In the genomic region with DNA sequence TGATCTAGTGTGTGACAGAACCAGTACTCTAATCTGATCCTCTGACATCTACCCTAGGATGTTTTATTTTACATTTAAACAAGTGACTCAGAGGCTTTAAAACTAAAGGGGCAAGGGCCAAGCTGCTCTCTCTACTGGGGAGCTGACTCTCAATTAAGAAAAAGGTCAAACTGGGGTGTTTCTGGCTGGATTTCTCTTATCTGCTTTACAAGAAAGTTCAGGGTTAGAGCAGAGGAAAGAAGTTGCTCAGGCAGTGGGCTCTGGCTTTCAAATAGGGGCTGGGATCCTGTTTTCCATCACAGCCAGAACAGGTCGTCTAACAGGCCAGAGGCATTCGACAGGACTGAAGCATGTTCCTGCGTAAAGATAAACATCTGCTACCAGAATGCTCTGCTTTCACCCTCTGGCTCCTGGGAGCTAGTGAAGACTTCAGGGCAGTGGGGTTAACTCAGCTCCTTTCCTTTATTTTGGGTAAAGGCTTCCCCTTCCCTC, we compare ENCODE assay signal across 15 cellular contexts. TPM values are rescaled to one million over a fixed set of nuclear protein-coding genes. Genes with fewer than 3 reads are reported as not detected.
DNase-seq lines count a peak whose midpoint lies in the region; ATAC-seq and TF ChIP-seq lines count a peak whose summit lies in the region.
"Had no signal": no experiment of that assay in that cellular context is flagged by ENCODE, and none has a peak within 500 bp of the region (broad histone marks: within the 10 kb centered on the region; RNA-seq: fewer than 3 reads in every experiment).

No MANE protein-coding gene starts in this region.

- peak overlapping the region; percentile 32; the same call in 1 of the 2 replicates for H3K23ac ChIP-seq in IMR-90 (ENCODE audit: low read depth, low read length)

- dilution Hi-C loops in IMR-90 (cut with HindIII; ENCODE audit: low sequenced_read_pairs, unreplicated experiment), result no loop called here

- H4K5ac ChIP-seq in IMR-90 (ENCODE audit: low read depth, low read length), result no peak overlapping the region

- peak overlapping the region; percentile 7 to 11; a peak in 2 of 4 replicates for H4K8ac ChIP-seq in IMR-90 (ENCODE audit: low read depth in 2 of 2, low read length in 2 of 2)

- peak overlapping the region; percentile 63; the same call in 1 of the 2 replicates for H2BK120ac ChIP-seq in IMR-90 (ENCODE audit: low read depth, low read length)

- in situ Hi-C loops in IMR-90 (cut with MboI; ENCODE audit: low sequenced_read_pairs) (no loop called here), T47D (cut with HindIII; ENCODE audit: low pct_unique_long_range_greater_than_20kb, low sequenced_read_pairs) (no loop called here), KBM-7 (cut with MboI; ENCODE audit: low pct_unique_long_range_greater_than_20kb, low sequenced_read_pairs) (no loop called here)

- 0 out of 2 replicates have a peak overlapping the region, but pooled peaks have one; percentile 21 for H3K18ac ChIP-seq in IMR-90 (ENCODE audit: low read depth, low read length)

- H3K4me3 Mint-ChIP-seq in mesothelial cell of epicardium, result no peak overlapping the region
- no peak overlapping the region for H3K4me3 Mint-ChIP-seq in activated CD4-positive, alpha-beta T cell treated with anti-CD3 and anti-CD28 coated beads, Interleukin-2, amount 10 ng/mL, durations not matched to agents 24 days and 14 days
- H3K4me3 Mint-ChIP-seq: activated CD8-positive, alpha-beta T cell treated with anti-CD3 and anti-CD28 coated beads, Interleukin-2, amount 10 ng/mL, durations not matched to agents 7 days and 5 days; activated naive CD4-positive, alpha-beta T cell treated with anti-CD3 and anti-CD28 coated beads, Interleukin-2, amount 50 U/mL, for 24 hours; T-cell had no signal

- intact Hi-C loops in IMR-90 (cut with micrococcal nuclease), result no loop called here
- intact Hi-C loops in activated CD4-positive, alpha-beta T cell treated with anti-CD3 and anti-CD28 coated beads, Interleukin-2, amount 10 ng/mL, durations not matched to agents 24 days and 14 days (cut with micrococcal nuclease), result no loop called here

- H2AK5ac ChIP-seq in IMR-90 (ENCODE audit: low read depth, low read length), result peak overlapping the region; percentile 43

- peak overlapping the region; percentile 75 for H2BK20ac ChIP-seq in IMR-90 (ENCODE audit: low read depth, low read length)

- H3K9ac ChIP-seq in IMR-90 (ENCODE audit: low read depth, low read length), result no peak overlapping the region

- TF ChIP-seq CTCF in IMR-90 (conservative IDR thresholded peaks at IDR 0.05; ENCODE audit: low read depth, low read length) (no peak), mesothelial cell of epicardium (IDR thresholded peaks at IDR 0.05; ENCODE audit: unreplicated experiment) (no peak), tibial nerve (IDR thresholded peaks at IDR 0.05) (no peak)

- BruUV-seq in IMR-90 (replicated peaks; lab: Mats Ljungman, UMichigan), result no TSS peak

- H3K14ac ChIP-seq in IMR-90 (replicated peaks; ENCODE audit: low read depth, low read length), result peak overlapping the region; percentile 49; the same call in 1 of the 2 replicates

- H2BK5ac ChIP-seq in IMR-90 (ENCODE audit: low read depth, low read length, poor library complexity, severe bottlenecking), result peak overlapping the region; percentile 25

- peaks cover 15% of the 10 kb centered on the region for H3K4me1 Mint-ChIP-seq in mesothelial cell of epicardium
- H3K4me1 Mint-ChIP-seq in activated CD4-positive, alpha-beta T cell treated with anti-CD3 and anti-CD28 coated beads, Interleukin-2, amount 10 ng/mL, durations not matched to agents 24 days and 14 days, result peaks cover 3% of the 10 kb centered on the region

- no peak overlapping the region for H3K4me3 ChIP-seq in IMR-90 (ENCODE audit: insufficient read depth, low read depth, low read length)
- H3K4me3 ChIP-seq in tibial nerve, result no peak overlapping the region
- H3K4me3 ChIP-seq: heart right ventricle had no signal

- CTCF ChIA-PET in IMR-90 (lab: Yijun Ruan, JAX), result interaction anchor here (0.9 to 3.1 kb wide), 3 partner anchors 18 to 23 kb away, joined by 3 to 17 read pairs (median 5); a partner anchor contains a TSS

- H3K79me1 ChIP-seq in IMR-90 (ENCODE audit: low read depth in 1 of 2, low read length in 2 of 2), result no peaks in the 10 kb centered on the region

- peak overlapping the region; percentile 28; the same call in 1 of the 2 replicates for H4K91ac ChIP-seq in IMR-90 (ENCODE audit: insufficient read depth, low read depth, low read length)

- 0% methylated on average over 2 of the region's 3 CpGs; no CpG with 5 or more reads in 1 of the 2 experiments for WGBS in IMR-90 (ENCODE audit: extremely low coverage in 2 of 2, insufficient read length in 1 of 2), 2 experiments
- WGBS in tibial nerve, 2 donors, result 27 to 47% methylated on average over 3 of the region's 3 CpGs

- H3K4ac ChIP-seq in IMR-90 (ENCODE audit: low read depth, low read length), result peak overlapping the region; percentile 64

- POLR2A ChIA-PET in IMR-90 (lab: Charles Lee; ENCODE audit: unreplicated experiment), result no interaction called here

- H3K27ac Mint-ChIP-seq in mesothelial cell of epicardium, result peak overlapping the region; percentile 75
- no peak overlapping the region for H3K27ac Mint-ChIP-seq in activated CD4-positive, alpha-beta T cell treated with anti-CD3 and anti-CD28 coated beads, Interleukin-2, amount 10 ng/mL, durations not matched to agents 24 days and 14 days
- H3K27ac Mint-ChIP-seq: activated CD8-positive, alpha-beta T cell treated with anti-CD3 and anti-CD28 coated beads, Interleukin-2, amount 10 ng/mL, durations not matched to agents 7 days and 5 days; activated naive CD4-positive, alpha-beta T cell treated with anti-CD3 and anti-CD28 coated beads, Interleukin-2, amount 50 U/mL, for 24 hours; T-cell had no signal

- TF ChIP-seq POLR2A in IMR-90 (IDR thresholded peaks at IDR 0.05; ENCODE audit: low read depth, low read length), result no peak
- no peak for TF ChIP-seq POLR2A in tibial nerve (IDR thresholded peaks at IDR 0.05)

- H2BK15ac ChIP-seq in IMR-90 (ENCODE audit: low read depth, low read length), result peak overlapping the region; percentile 76; the same call in 2 of the 3 replicates

- H3K36me3 Mint-ChIP-seq in mesothelial cell of epicardium, result no peaks in the 10 kb centered on the region
- no peaks in the 10 kb centered on the region for H3K36me3 Mint-ChIP-seq in activated CD4-positive, alpha-beta T cell treated with anti-CD3 and anti-CD28 coated beads, Interleukin-2, amount 10 ng/mL, durations not matched to agents 24 days and 14 days (ENCODE audit: low read depth)
- H3K36me3 Mint-ChIP-seq: activated naive CD4-positive, alpha-beta T cell treated with anti-CD3 and anti-CD28 coated beads, Interleukin-2, amount 50 U/mL, for 24 hours; T-cell had no signal

- H3K27ac ChIP-seq in IMR-90 (ENCODE audit: insufficient read depth, low read length), result peak overlapping the region; percentile 71; the same call in 1 of the 2 replicates
- H3K27ac ChIP-seq in tibial nerve, result peak overlapping the region; percentile 73 to 96 (median 86)
- H3K27ac ChIP-seq: heart right ventricle had no signal

- DNase-seq in IMR-90 (peak; percentile 60), T47D (ENCODE audit: low read depth in 1 of 2, low spot score in 1 of 2) (peak; percentile 42 to 48), mesothelial cell of epicardium (ENCODE audit: low spot score in 2 of 2, unreplicated experiment in 2 of 2) (no peak), tibial nerve (ENCODE audit: low spot score in 2 of 2) (no peak), KBM-7 (no peak), NCI-H2107 treated with DMSO at 0.1 percent for 48 hours (lab: John Stamatoyannopoulos, UW; ENCODE audit: unreplicated experiment) (no peak)
- no peak for DNase-seq in activated CD4-positive, CD25-positive, alpha-beta regulatory T cell (lab: John Stamatoyannopoulos, UW)
- DNase-seq in activated CD4-positive, alpha-beta T cell treated with anti-CD3 and anti-CD28 coated beads, Interleukin-2, amount 10 ng/mL, durations not matched to agents 24 days and 14 days, result no peak
- DNase-seq: activated CD8-positive, alpha-beta T cell treated with anti-CD3 and anti-CD28 coated beads, Interleukin-2, amount 10 ng/mL, durations not matched to agents 7 days and 5 days; heart right ventricle; midbrain; NCI-H187 treated with DMSO at 0.1 percent for 48 hours; T-cell had no signal

- no peak overlapping the region for H2AK9ac ChIP-seq in IMR-90 (replicated peaks; ENCODE audit: low read depth, low read length, poor library complexity)

- no peaks in the 10 kb centered on the region for H3K9me3 Mint-ChIP-seq in mesothelial cell of epicardium
- H3K9me3 Mint-ChIP-seq in activated CD4-positive, alpha-beta T cell treated with anti-CD3 and anti-CD28 coated beads, Interleukin-2, amount 10 ng/mL, durations not matched to agents 24 days and 14 days, result no peaks in the 10 kb centered on the region
- H3K9me3 Mint-ChIP-seq: activated naive CD4-positive, alpha-beta T cell treated with anti-CD3 and anti-CD28 coated beads, Interleukin-2, amount 50 U/mL, for 24 hours; T-cell had no signal

- ATAC-seq in IMR-90 (ENCODE audit: low read depth), result peak; percentile 62
- ATAC-seq: activated CD8-positive, alpha-beta T cell treated with anti-CD3 and anti-CD28 coated beads, Interleukin-2, amount 10 ng/mL, durations not matched to agents 7 days and 5 days; heart right ventricle; sciatic nerve; T-cell had no signal

- no peaks in the 10 kb centered on the region for H3K9me3 ChIP-seq in IMR-90 (ENCODE audit: control insufficient read depth, insufficient read depth, low read length)
- H3K9me3 ChIP-seq in tibial nerve, result no peaks in the 10 kb centered on the region

- H3K9me1 ChIP-seq in IMR-90 (ENCODE audit: insufficient read depth, low read length), result peaks cover 17% of the 10 kb centered on the region

- H2AFZ ChIP-seq in IMR-90 (replicated peaks; ENCODE audit: low read length, poor library complexity), result peak overlapping the region; percentile 71

- peaks cover under 1% of the 10 kb centered on the region for H3K27me3 Mint-ChIP-seq in mesothelial cell of epicardium (ENCODE audit: low read depth)
- H3K27me3 Mint-ChIP-seq in activated CD4-positive, alpha-beta T cell treated with anti-CD3 and anti-CD28 coated beads, Interleukin-2, amount 10 ng/mL, durations not matched to agents 24 days and 14 days, result peaks cover 48% of the 10 kb centered on the region
- H3K27me3 Mint-ChIP-seq: activated naive CD4-positive, alpha-beta T cell treated with anti-CD3 and anti-CD28 coated beads, Interleukin-2, amount 50 U/mL, for 24 hours had no signal

- H3K36me3 ChIP-seq in IMR-90 (ENCODE audit: control insufficient read depth, insufficient read depth, low read length) (no peaks in the 10 kb centered on the region), tibial nerve (no peaks in the 10 kb centered on the region)
- H3K36me3 ChIP-seq: heart right ventricle had no signal

- no peaks in the 10 kb centered on the region; the same call in 1 of the 2 replicates for H4K20me1 ChIP-seq in IMR-90 (ENCODE audit: insufficient read depth, low read length)

- no peak for TF ChIP-seq RAD21 in IMR-90 (IDR thresholded peaks at IDR 0.05; ENCODE audit: low read length)

- no peak for TF ChIP-seq EP300 in tibial nerve (IDR thresholded peaks at IDR 0.05)

- H3K4me1 ChIP-seq in IMR-90 (ENCODE audit: control insufficient read depth, insufficient read depth, low read length) (peaks cover 27% of the 10 kb centered on the region), tibial nerve (peaks cover 3 to 98% (median 61%) of the 10 kb centered on the region in 4 donors)

- peak overlapping the region; percentile 7 for H3K4me2 ChIP-seq in IMR-90 (ENCODE audit: low read depth, low read length)

- H3K27me3 ChIP-seq in IMR-90 (ENCODE audit: control insufficient read depth, insufficient read depth, low read length) (peaks cover 11% of the 10 kb centered on the region), tibial nerve (no peaks in the 10 kb centered on the region)
- H3K27me3 ChIP-seq: heart right ventricle had no signal

- H3K56ac ChIP-seq in IMR-90 (ENCODE audit: extremely low read depth, insufficient read depth, low read length), result no peak overlapping the region

RNA-seq across cellular contexts. Expression of a gene that starts 8.5 kb away (rescaled TPM):
- total RNA-seq in IMR-90 (2012; rRNA removed) (0.18 TPM in 1 of 2 replicates, not detected in the other), mesothelial cell of epicardium (0.34 to 0.86 TPM in 2 of 3 replicates, not detected in the other), tibial nerve (100 to 1,000 TPM in 3 of 4 donors, 10 to 100 TPM in 1; 71.7 to 174 (median 136) TPM)
- polyA plus RNA-seq in IMR-90 (2012; rRNA removed), result not detected in 2 replicates
- 0.08 TPM in 1 of 2 replicates, not detected in the other for polyA plus RNA-seq in IMR-90 (2012; cell fraction: cytosol; rRNA removed)
- polyA plus RNA-seq in IMR-90 (2012; cell fraction: nucleus; rRNA removed; ENCODE audit: low replicate concordance), result not detected in 2 replicates
- not detected in 2 replicates for total RNA-seq in activated CD4-positive, alpha-beta T cell treated with anti-CD3 and anti-CD28 coated beads, Interleukin-2, amount 10 ng/mL, durations not matched to agents 24 days and 14 days
- total RNA-seq: activated CD8-positive, alpha-beta T cell treated with anti-CD3 and anti-CD28 coated beads, Interleukin-2, amount 10 ng/mL, durations not matched to agents 7 days and 5 days had no signal

RNA-seq across cellular contexts. Expression of a gene that starts 22.3 kb away (rescaled TPM):
- total RNA-seq in IMR-90 (2012; rRNA removed) (46.8 and 47.2 TPM in 2 replicates), mesothelial cell of epicardium (218 to 235 TPM (median 225 TPM) in 3 replicates), tibial nerve (100 to 1,000 TPM in 1 of 4 donors, 10 to 100 TPM in 3; 62.8 to 115 (median 88.4) TPM)
- 69.8 and 98.0 TPM in 2 replicates for polyA plus RNA-seq in IMR-90 (2012; rRNA removed)
- polyA plus RNA-seq in IMR-90 (2012; cell fraction: cytosol; rRNA removed), result 24.8 and 31.2 TPM in 2 replicates
- polyA plus RNA-seq in IMR-90 (2012; cell fraction: nucleus; rRNA removed; ENCODE audit: low replicate concordance), result 16.5 and 67.6 TPM in 2 replicates
- 326 and 338 TPM in 2 replicates for total RNA-seq in activated CD4-positive, alpha-beta T cell treated with anti-CD3 and anti-CD28 coated beads, Interleukin-2, amount 10 ng/mL, durations not matched to agents 24 days and 14 days

RNA-seq across cellular contexts. Expression of a gene that starts 26.3 kb away (rescaled TPM):
- total RNA-seq in IMR-90 (2012; rRNA removed) (not detected in 2 replicates), mesothelial cell of epicardium (not detected in 3 replicates), tibial nerve (not detected)
- not detected in 2 replicates for polyA plus RNA-seq in IMR-90 (2012; rRNA removed)
- polyA plus RNA-seq in IMR-90 (2012; cell fraction: cytosol; rRNA removed), result not detected in 2 replicates
- polyA plus RNA-seq in IMR-90 (2012; cell fraction: nucleus; rRNA removed; ENCODE audit: low replicate concordance), result not detected in 2 replicates
- not detected in 2 replicates for total RNA-seq in activated CD4-positive, alpha-beta T cell treated with anti-CD3 and anti-CD28 coated beads, Interleukin-2, amount 10 ng/mL, durations not matched to agents 24 days and 14 days
- total RNA-seq: activated CD8-positive, alpha-beta T cell treated with anti-CD3 and anti-CD28 coated beads, Interleukin-2, amount 10 ng/mL, durations not matched to agents 7 days and 5 days; heart right ventricle; sciatic nerve; T-cell had no signal
- polyA plus RNA-seq: heart right ventricle had no signal

RNA-seq across cellular contexts. Expression of a gene that starts 33.9 kb away (rescaled TPM):
- total RNA-seq in IMR-90 (2012; rRNA removed) (not detected in 2 replicates), mesothelial cell of epicardium (0.09 to 0.20 TPM (median 0.11 TPM) in 3 replicates), tibial nerve (1 to 10 TPM in 3 of 4 donors, under 1 TPM in 1; 0.84 to 1.4 (median 1.1) TPM)
- polyA plus RNA-seq in IMR-90 (2012; rRNA removed), result 0.02 and 0.03 TPM in 2 replicates
- polyA plus RNA-seq in IMR-90 (2012; cell fraction: cytosol; rRNA removed), result 0.04 TPM in 1 of 2 replicates, not detected in the other
- polyA plus RNA-seq in IMR-90 (2012; cell fraction: nucleus; rRNA removed; ENCODE audit: low replicate concordance), result 0.10 and 0.13 TPM in 2 replicates
- not detected in 2 replicates for total RNA-seq in activated CD4-positive, alpha-beta T cell treated with anti-CD3 and anti-CD28 coated beads, Interleukin-2, amount 10 ng/mL, durations not matched to agents 24 days and 14 days
- total RNA-seq: activated CD8-positive, alpha-beta T cell treated with anti-CD3 and anti-CD28 coated beads, Interleukin-2, amount 10 ng/mL, durations not matched to agents 7 days and 5 days had no signal

RNA-seq across cellular contexts. Expression of a gene that starts 55.5 kb away (rescaled TPM):
- 3.6 and 4.7 TPM in 2 replicates for total RNA-seq in IMR-90 (2012; rRNA removed)
- polyA plus RNA-seq in IMR-90 (2012; rRNA removed), result 4.1 and 4.4 TPM in 2 replicates
- 5.7 and 7.2 TPM in 2 replicates for polyA plus RNA-seq in IMR-90 (2012; cell fraction: cytosol; rRNA removed)
- polyA plus RNA-seq in IMR-90 (2012; cell fraction: nucleus; rRNA removed; ENCODE audit: low replicate concordance), result 5.1 and 10.2 TPM in 2 replicates
- 19.3 to 20.5 TPM (median 20.1 TPM) in 3 replicates for total RNA-seq in mesothelial cell of epicardium
- total RNA-seq in tibial nerve, result 10 to 100 TPM in 3 of 4 donors, 1 to 10 TPM in 1; 8.4 to 25.3 (median 21.9) TPM
- 0.71 and 0.72 TPM in 2 replicates for total RNA-seq in activated CD4-positive, alpha-beta T cell treated with anti-CD3 and anti-CD28 coated beads, Interleukin-2, amount 10 ng/mL, durations not matched to agents 24 days and 14 days

Comparison
In these comparisons a context has a peak if more than half of its experiments do, and no peak if none do; other contexts are left out.
1. DNase-seq: peak in IMR-90 (single experiment) and T47D (2 of 2); none in mesothelial cell of epicardium (0 of 2), tibial nerve (0 of 2), activated CD4-positive, CD25-positive, alpha-beta regulatory T cell (0 of 4), KBM-7 (single experiment), activated CD4-positive, alpha-beta T cell treated with anti-CD3 and anti-CD28 coated beads, Interleukin-2, amount 10 ng/mL, durations not matched to agents 24 days and 14 days (single experiment) and NCI-H2107 treated with DMSO at 0.1 percent for 48 hours (single experiment).
2. RNA of a gene that starts 8.5 kb away (total RNA-seq): 71.7 to 174 TPM in tibial nerve; 0.34 to 0.86 TPM in mesothelial cell of epicardium, 0.18 TPM in IMR-90 and not detected in activated CD4-positive, alpha-beta T cell treated with anti-CD3 and anti-CD28 coated beads, Interleukin-2, amount 10 ng/mL, durations not matched to agents 24 days and 14 days; every median in the first group is over 10 times any median in the second.